In the genomic region with DNA sequence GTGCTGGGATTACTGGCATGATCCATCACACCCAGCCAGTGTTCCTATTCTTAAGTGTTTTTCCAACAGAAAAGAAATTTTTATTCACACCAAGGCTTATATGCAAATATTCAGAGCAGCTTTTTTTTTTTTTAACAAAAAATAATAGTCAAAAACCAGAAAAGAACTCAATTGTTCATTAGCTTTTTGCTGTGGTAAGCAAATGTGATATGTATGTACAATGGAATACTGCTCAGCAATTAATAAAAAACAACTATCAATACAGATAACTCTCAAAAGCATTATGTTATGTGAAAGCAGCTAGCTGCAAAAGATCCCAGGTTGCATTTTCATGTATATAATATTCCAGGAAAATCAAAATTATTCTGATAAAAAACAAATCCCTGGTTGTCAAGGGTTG, we compare ENCODE assay signal across 6 cellular contexts.
"Had no signal": no experiment of that assay in that cellular context is flagged by ENCODE, and none has a peak within 500 bp of the region (broad histone marks: within the 10 kb centered on the region; RNA-seq: fewer than 3 reads in every experiment).

No MANE protein-coding gene starts in this region.

- H3K4me2 ChIP-seq: KMS-11 had no signal

- H3K9ac ChIP-seq: KMS-11 had no signal

- DNase-seq: Karpas-422, KBM-7, KG1 had no signal

- H3K27ac ChIP-seq: HL-60, KMS-11 had no signal

- FAIRE-seq: HTR-8/SVneo had no signal
